ENCODE assay signal across 12 cellular contexts in the genomic region with DNA sequence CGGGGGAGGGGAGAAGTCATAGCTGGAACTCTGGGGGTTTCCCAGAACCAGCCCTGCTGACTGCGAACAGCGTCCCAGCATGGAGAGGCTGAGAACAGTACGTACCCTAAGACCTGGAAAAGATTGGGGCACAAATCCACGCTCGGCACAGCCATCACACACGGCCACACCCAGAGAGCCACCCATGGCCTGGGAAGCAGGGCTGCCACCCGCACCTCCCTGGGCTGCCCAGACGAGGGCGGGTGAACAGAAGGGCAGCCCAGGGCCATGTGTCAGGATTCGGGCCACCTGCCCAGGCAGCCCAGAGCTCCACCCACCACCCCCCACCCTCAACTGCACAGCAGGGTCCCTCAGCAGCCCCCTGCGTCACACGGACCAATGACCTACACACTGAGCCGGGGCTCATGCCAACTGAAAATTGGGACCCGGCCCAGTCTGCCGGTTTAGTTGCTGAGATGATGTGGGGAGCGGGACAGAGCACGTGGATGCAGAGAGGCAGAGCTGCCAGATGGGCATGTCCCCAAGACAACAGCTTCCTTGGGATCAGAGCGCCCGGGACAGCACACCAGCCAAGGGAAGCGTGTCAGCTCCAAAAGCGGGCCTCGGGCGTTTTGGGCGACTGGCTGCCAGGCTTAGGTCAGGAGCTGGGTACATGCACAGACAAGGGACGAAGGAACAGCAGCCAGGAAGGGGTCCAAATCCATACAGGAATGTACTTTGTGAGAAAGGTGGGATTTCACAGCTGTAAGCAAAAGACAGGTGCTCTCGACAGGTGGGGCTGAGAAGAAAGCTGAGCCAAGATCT. TPM values are rescaled to one million over a fixed set of nuclear protein-coding genes. Genes with fewer than 3 reads are reported as not detected.
DNase-seq lines count a peak whose midpoint lies in the region; ATAC-seq and TF ChIP-seq lines count a peak whose summit lies in the region.
"Had no signal": no experiment of that assay in that cellular context is flagged by ENCODE, and none has a peak within 500 bp of the region (broad histone marks: within the 10 kb centered on the region; RNA-seq: fewer than 3 reads in every experiment).

No MANE protein-coding gene starts in this region.

- DNase-seq in DMS 273 (lab: John Stamatoyannopoulos, UW; ENCODE audit: unreplicated experiment): peak; percentile 98
- DNase-seq in amygdala (lab: John Stamatoyannopoulos, UW): peak in 52 of 56 donors; percentile 15 to 89 (median 70)
- DNase-seq in head of caudate nucleus: peak in 38 of 42 donors; percentile 20 to 87 (median 64)
- peak in 4 of 5 donors; percentile 54 to 83 (median 64) for DNase-seq in ovary
- DNase-seq in KBM-7: no peak
- DNase-seq in NCI-H2196 treated with DMSO at 0.1 percent for 48 hours (lab: John Stamatoyannopoulos, UW; ENCODE audit: unreplicated experiment): no peak
- DNase-seq: naive B cell; NCI-H2029; stimulated activated CD4-positive, alpha-beta T cell treated with anti-CD3 and anti-CD28 coated beads, Interleukin-4, amount 100 ng/mL, for 4 hours; trophoblast cell had no signal

- no peak for TF ChIP-seq POLR2A in ovary (IDR thresholded peaks at IDR 0.05)

- no peaks in the 10 kb centered on the region for H3K36me3 ChIP-seq in ovary

- no peak overlapping the region for H3K4me3 ChIP-seq in ovary

- H3K27ac ChIP-seq in ovary: no peak overlapping the region

- H3K27me3 ChIP-seq in ovary: no peaks in the 10 kb centered on the region

- WGBS in ovary, 3 donors: 69 to 71% (median 70%) methylated on average over 27 of the region's 27 CpGs

- ATAC-seq in GM18870 (IDR thresholded peaks at IDR 0.05; ENCODE audit: unreplicated experiment) (no peak), HG03045 (IDR thresholded peaks at IDR 0.05; ENCODE audit: unreplicated experiment) (no peak)

- TF ChIP-seq CTCF in ovary (IDR thresholded peaks at IDR 0.05): no peak

- no peaks in the 10 kb centered on the region for H3K4me1 ChIP-seq in ovary (ENCODE audit: insufficient read depth)

- no peaks in the 10 kb centered on the region for H3K9me3 ChIP-seq in ovary

- in situ Hi-C loops in KBM-7 (cut with MboI; ENCODE audit: low pct_unique_long_range_greater_than_20kb, low sequenced_read_pairs): no loop called here

- TF ChIP-seq EP300 in ovary (IDR thresholded peaks at IDR 0.05): no peak

- intact Hi-C loops in head of caudate nucleus (cut with DNase I): no loop called here
- intact Hi-C loops in ovary (cut with DNase I): loop anchor here in 2 of 4 donors (10.0 kb wide), 1 partner anchor 184 kb away; no protein-coding TSS in a partner anchor

RNA-seq across cellular contexts. Expression of gene UBXN6, which starts 8.4 kb away (rescaled TPM):
- 100 to 1,000 TPM in 6 of 7 donors, 10 to 100 TPM in 1; 66.9 to 170 (median 133) TPM for total RNA-seq in ovary
- polyA plus RNA-seq in ovary: 100 to 1,000 TPM in 1 of 2 donors, 10 to 100 TPM in 1; 19.3 to 140 TPM

RNA-seq across cellular contexts. Expression of gene HDGFL2, which starts 22.9 kb away (rescaled TPM):
- 10 to 100 TPM; 36.2 to 77.2 (median 64.4) TPM for total RNA-seq in ovary
- 10 to 100 TPM; 28.5 to 63.0 TPM for polyA plus RNA-seq in ovary

RNA-seq across cellular contexts. Expression of gene CHAF1A, which starts 46.8 kb away (rescaled TPM):
- total RNA-seq in ovary: 10 to 100 TPM in 1 of 7 donors, 1 to 10 TPM in 6; 4.7 to 10.4 (median 7.5) TPM
- 1 to 10 TPM; 7.3 to 8.6 TPM for polyA plus RNA-seq in ovary

RNA-seq across cellular contexts. Expression of gene SH3GL1, which starts 48.9 kb away (rescaled TPM):
- 10 to 100 TPM; 20.5 to 88.6 (median 68.3) TPM for total RNA-seq in ovary
- 10 to 100 TPM in 1 of 2 donors, 1 to 10 TPM in 1; 6.9 to 57.5 TPM for polyA plus RNA-seq in ovary

Comparison
In these comparisons a context has a peak if more than half of its experiments do, and no peak if none do; other contexts are left out.
1. DNase-seq: peak in DMS 273 (single experiment), amygdala (52 of 56), head of caudate nucleus (38 of 42) and ovary (4 of 5); none in KBM-7 (single experiment) and NCI-H2196 treated with DMSO at 0.1 percent for 48 hours (single experiment).